In the genomic region with DNA sequence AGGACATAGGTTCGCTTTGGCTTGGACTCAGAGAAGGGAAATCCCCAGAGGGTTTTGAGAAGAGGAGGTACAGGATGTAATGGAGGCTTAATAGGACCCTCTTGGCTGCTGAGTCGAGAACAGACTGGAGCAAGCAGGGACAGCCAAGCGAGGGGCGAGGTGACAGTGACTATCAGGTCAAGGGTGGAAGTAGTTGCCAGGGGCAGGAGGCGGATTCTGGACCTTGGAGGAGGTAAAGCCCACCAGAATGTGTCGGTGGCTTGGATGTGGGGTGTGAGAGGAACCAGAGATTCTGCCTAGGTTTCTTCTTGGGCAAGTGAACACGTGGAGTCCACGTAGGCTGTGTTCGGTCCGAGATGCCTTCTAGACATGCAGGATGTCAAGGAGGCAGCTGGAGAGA, we compare ENCODE assay signal across 1 cellular context.
TF ChIP-seq lines count a peak whose summit lies in the region.

No MANE protein-coding gene starts in this region.

TF ChIP-seq in HEK293T, 16 proteins besides CTCF, POLR2A, EP300 and RAD21 (continued from another document):
- TF ChIP-seq BHLHE40 (IDR thresholded peaks at IDR 0.05; ENCODE audit: borderline replicate concordance) (no peak), HDGF (IDR thresholded peaks at IDR 0.05; ENCODE audit: borderline replicate concordance) (no peak), ARNT (IDR thresholded peaks at IDR 0.05) (no peak), FOXK2 (IDR thresholded peaks at IDR 0.05) (no peak)
